Comparison of ENCODE assay signal across 26 cellular contexts in the genomic region with DNA sequence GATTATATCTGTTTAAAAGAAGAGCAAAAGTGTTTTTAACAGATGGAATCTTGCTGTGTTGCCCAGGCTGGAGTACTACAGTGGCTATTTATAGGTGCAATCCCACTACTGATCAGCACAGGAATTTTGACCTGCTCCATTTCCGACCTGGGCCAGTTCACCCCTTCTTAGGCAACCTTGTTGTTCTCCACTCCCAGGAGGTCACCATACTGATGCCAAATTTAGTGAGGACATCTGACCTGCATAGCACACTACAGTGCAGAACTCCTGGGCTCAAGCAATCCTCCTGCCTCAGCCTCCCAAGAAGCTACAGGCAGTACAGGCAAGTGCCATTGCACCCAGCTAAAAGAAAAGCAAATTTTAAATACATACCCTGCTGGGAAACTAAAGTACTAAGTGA. TPM values are rescaled to one million over a fixed set of nuclear protein-coding genes. Genes with fewer than 3 reads are reported as not detected.
A peak's percentile ranks its signal among the peaks of the same experiment; 100 is the strongest.
DNase-seq lines count a peak whose midpoint lies in the region; ATAC-seq and TF ChIP-seq lines count a peak whose summit lies in the region.
"Had no signal": no experiment of that assay in that cellular context is flagged by ENCODE, and none has a peak within 500 bp of the region (broad histone marks: within the 10 kb centered on the region; RNA-seq: fewer than 3 reads in every experiment).

No MANE protein-coding gene starts in this region.

- peaks cover 100% of the 10 kb centered on the region for H3K36me3 Mint-ChIP-seq in activated T-cell treated with anti-CD3 and anti-CD28 coated beads, Interleukin-2, amount 50 U/mL, for 24 hours (ENCODE audit: low read depth)
- H3K36me3 Mint-ChIP-seq in CD4-positive, CD25-positive, alpha-beta regulatory T cell = peaks cover 64% of the 10 kb centered on the region
- peaks cover 8% of the 10 kb centered on the region for H3K36me3 Mint-ChIP-seq in glutamatergic neuron (ENCODE audit: unreplicated experiment)

- H3K4me1 Mint-ChIP-seq in activated T-cell treated with anti-CD3 and anti-CD28 coated beads, Interleukin-2, amount 50 U/mL, for 24 hours (ENCODE audit: low read depth) = peaks cover 60% of the 10 kb centered on the region
- peaks cover 9 to 42% (median 34%) of the 10 kb centered on the region in 4 donors for H3K4me1 Mint-ChIP-seq in CD4-positive, CD25-positive, alpha-beta regulatory T cell
- peaks cover 5% of the 10 kb centered on the region for H3K4me1 Mint-ChIP-seq in glutamatergic neuron (ENCODE audit: low read depth, unreplicated experiment)

- WGBS in psoas muscle, 3 donors = 24 to 50% (median 50%) methylated on average over 1 of the region's 1 CpG

- no peaks in the 10 kb centered on the region for H3K9me3 ChIP-seq in CD4-positive, CD25-positive, alpha-beta regulatory T cell (ENCODE audit: control insufficient read depth in 2 of 2, low read length in 2 of 2)
- H3K9me3 ChIP-seq in psoas muscle = no peaks in the 10 kb centered on the region
- H3K9me3 ChIP-seq: A549, BE2C, HAP-1 had no signal

- H3K27ac Mint-ChIP-seq in activated T-cell treated with anti-CD3 and anti-CD28 coated beads, Interleukin-2, amount 50 U/mL, for 24 hours = peak overlapping the region; percentile 40
- peak overlapping the region; percentile 15 to 75 (median 42) for H3K27ac Mint-ChIP-seq in CD4-positive, CD25-positive, alpha-beta regulatory T cell
- no peak overlapping the region for H3K27ac Mint-ChIP-seq in glutamatergic neuron (ENCODE audit: unreplicated experiment)
- H3K27ac Mint-ChIP-seq: HFFc6 had no signal

- TF ChIP-seq CTCF in psoas muscle (IDR thresholded peaks at IDR 0.05) = no peak
- no peak for TF ChIP-seq CTCF in glutamatergic neuron (IDR thresholded peaks at IDR 0.05; ENCODE audit: partially characterized antibody, unreplicated experiment)

- peaks cover 88% of the 10 kb centered on the region for H3K36me3 ChIP-seq in CD4-positive, CD25-positive, alpha-beta regulatory T cell (ENCODE audit: control insufficient read depth, insufficient read depth, low read length)
- peaks cover 21 to 90% of the 10 kb centered on the region in 2 donors for H3K36me3 ChIP-seq in psoas muscle (ENCODE audit: insufficient read depth in 1 of 2, low read depth in 1 of 2)

- no peak for ATAC-seq in CD4-positive, CD25-positive, alpha-beta regulatory T cell (ENCODE audit: low read depth in 2 of 2)
- peak; percentile 60 for ATAC-seq in left lobe of liver
- peak; percentile 20 to 66 (median 32) for ATAC-seq in psoas muscle
- no peak for ATAC-seq in GM21381 (IDR thresholded peaks at IDR 0.05; ENCODE audit: unreplicated experiment)
- no peak for ATAC-seq in HG03469 (IDR thresholded peaks at IDR 0.05; ENCODE audit: unreplicated experiment)
- ATAC-seq: A549 had no signal

- H3K27ac ChIP-seq in CD4-positive, CD25-positive, alpha-beta regulatory T cell (ENCODE audit: insufficient read depth, low read length, poor library complexity, severe bottlenecking) = no peak overlapping the region
- peak overlapping the region; percentile 31 for H3K27ac ChIP-seq in psoas muscle
- H3K27ac ChIP-seq: A549; BLaER1 treated with 17β-estradiol and CSF1 and Interleukin-3, amounts not matched to agents 10 nM and 100 nM had no signal

- no peaks in the 10 kb centered on the region for H3K27me3 Mint-ChIP-seq in activated T-cell treated with anti-CD3 and anti-CD28 coated beads, Interleukin-2, amount 50 U/mL, for 24 hours
- H3K27me3 Mint-ChIP-seq in CD4-positive, CD25-positive, alpha-beta regulatory T cell = no peaks in the 10 kb centered on the region
- H3K27me3 Mint-ChIP-seq in glutamatergic neuron (ENCODE audit: unreplicated experiment) = peaks cover 2% of the 10 kb centered on the region
- H3K27me3 Mint-ChIP-seq: CD4-positive, alpha-beta memory T cell had no signal

- H3K27me3 ChIP-seq in CD4-positive, CD25-positive, alpha-beta regulatory T cell (ENCODE audit: control insufficient read depth, insufficient read depth, low read length) = no peaks in the 10 kb centered on the region
- H3K27me3 ChIP-seq in psoas muscle (ENCODE audit: insufficient read depth in 3 of 3, low read length in 2 of 3) = no peaks in the 10 kb centered on the region
- H3K27me3 ChIP-seq: BE2C; BLaER1 treated with 17β-estradiol and CSF1 and Interleukin-3, amounts not matched to agents 10 nM and 100 nM had no signal

- no peak overlapping the region for H3K4me3 Mint-ChIP-seq in activated T-cell treated with anti-CD3 and anti-CD28 coated beads, Interleukin-2, amount 50 U/mL, for 24 hours
- no peak overlapping the region for H3K4me3 Mint-ChIP-seq in CD4-positive, CD25-positive, alpha-beta regulatory T cell
- H3K4me3 Mint-ChIP-seq in glutamatergic neuron (ENCODE audit: unreplicated experiment) = no peak overlapping the region
- H3K4me3 Mint-ChIP-seq: CD14-positive monocyte; CD4-positive, alpha-beta memory T cell; HFFc6 had no signal

- intact Hi-C loops in psoas muscle (cut with DNase I) = no loop called here

- no peak overlapping the region for H3K4me3 ChIP-seq in CD4-positive, CD25-positive, alpha-beta regulatory T cell (ENCODE audit: low read depth, low read length)
- no peak overlapping the region for H3K4me3 ChIP-seq in psoas muscle
- H3K4me3 ChIP-seq: A549; BLaER1 treated with 17β-estradiol and CSF1 and Interleukin-3, amounts not matched to agents 10 nM and 100 nM; HAP-1 had no signal

- peaks cover 4% of the 10 kb centered on the region for H3K4me1 ChIP-seq in CD4-positive, CD25-positive, alpha-beta regulatory T cell (ENCODE audit: control insufficient read depth, insufficient read depth, low read length, poor library complexity, severe bottlenecking)
- peaks cover 4% of the 10 kb centered on the region for H3K4me1 ChIP-seq in psoas muscle
- H3K4me1 ChIP-seq: A549, BE2C, HAP-1 had no signal

- DNase-seq in activated T-cell treated with anti-CD3 and anti-CD28 coated beads, Interleukin-2, amount 50 U/mL, for 24 hours = no peak
- DNase-seq in activated T-cell treated with anti-CD3 and anti-CD28 coated beads for 4 hours = no peak
- no peak for DNase-seq in CD4-positive, CD25-positive, alpha-beta regulatory T cell
- no peak for DNase-seq in left lobe of liver (ENCODE audit: low spot score)
- DNase-seq in psoas muscle = no peak
- no peak for DNase-seq in glutamatergic neuron
- DNase-seq: 8988T; ACHN; AML-193; BE2C; Calu3; CD4-positive, alpha-beta memory T cell; COR-L47; DMS53; DMS79 treated with DMSO at 0.1 percent for 48 hours; GF-D8; GOT3; HFFc6 had no signal

- no peaks in the 10 kb centered on the region for H3K9me3 Mint-ChIP-seq in activated T-cell treated with anti-CD3 and anti-CD28 coated beads, Interleukin-2, amount 50 U/mL, for 24 hours
- peaks cover 0 to 2% (median 0%) of the 10 kb centered on the region in 7 donors for H3K9me3 Mint-ChIP-seq in CD4-positive, CD25-positive, alpha-beta regulatory T cell
- peaks cover 3% of the 10 kb centered on the region for H3K9me3 Mint-ChIP-seq in glutamatergic neuron (ENCODE audit: unreplicated experiment)
- H3K9me3 Mint-ChIP-seq: CD4-positive, alpha-beta memory T cell; HFFc6 had no signal

RNA-seq across cellular contexts. Expression of gene NUP210L, which starts 11.3 kb away (rescaled TPM):
- 0.10 TPM for total RNA-seq in CD4-positive, CD25-positive, alpha-beta regulatory T cell
- polyA plus RNA-seq in CD4-positive, CD25-positive, alpha-beta regulatory T cell = under 1 TPM in 2 of 4 donors, not detected in 2; 0.02 to 0.17 TPM
- 0.10 TPM for total RNA-seq in left lobe of liver
- 1 to 10 TPM in 1 of 4 donors, under 1 TPM in 3; 0.05 to 3.0 (median 0.26) TPM for total RNA-seq in psoas muscle
- polyA plus RNA-seq in psoas muscle = under 1 TPM in 1 of 3 donors, not detected in 2; 0.01 TPM
- total RNA-seq in glutamatergic neuron (ENCODE audit: unreplicated experiment) = 0.10 TPM
- total RNA-seq: Daoy, G401, HFFc6 had no signal
- polyA plus RNA-seq: A549, CD14-positive monocyte had no signal

RNA-seq across cellular contexts. Expression of gene TPM3, which starts 25.7 kb away (rescaled TPM):
- 412 TPM for total RNA-seq in CD4-positive, CD25-positive, alpha-beta regulatory T cell
- 1,000 to 10,000 TPM in 1 of 4 donors, 100 to 1,000 TPM in 3; 780 to 1,027 (median 844) TPM for polyA plus RNA-seq in CD4-positive, CD25-positive, alpha-beta regulatory T cell
- 92.7 TPM for total RNA-seq in left lobe of liver
- 1,000 to 10,000 TPM; 2,192 to 3,898 (median 3,031) TPM for total RNA-seq in psoas muscle
- polyA plus RNA-seq in psoas muscle = 1,000 to 10,000 TPM; 1,778 to 2,728 (median 2,516) TPM
- 392 TPM for total RNA-seq in glutamatergic neuron (ENCODE audit: unreplicated experiment)

RNA-seq across cellular contexts. Expression of gene CFAP141, which starts 39.9 kb away (rescaled TPM):
- total RNA-seq in CD4-positive, CD25-positive, alpha-beta regulatory T cell = not detected
- polyA plus RNA-seq in CD4-positive, CD25-positive, alpha-beta regulatory T cell = not detected
- total RNA-seq in left lobe of liver (not detected), psoas muscle (not detected), glutamatergic neuron (ENCODE audit: unreplicated experiment) (not detected)
- polyA plus RNA-seq in psoas muscle = not detected
- total RNA-seq: Calu3; CD4-positive, alpha-beta memory T cell; Daoy; G401; HFFc6 had no signal
- polyA plus RNA-seq: A549; CD14-positive monocyte; CD4-positive, alpha-beta memory T cell had no signal

RNA-seq across cellular contexts. Expression of gene UBAP2L, which starts 54.5 kb away (rescaled TPM):
- total RNA-seq in CD4-positive, CD25-positive, alpha-beta regulatory T cell = 194 TPM
- polyA plus RNA-seq in CD4-positive, CD25-positive, alpha-beta regulatory T cell = 10 to 100 TPM; 40.8 to 53.0 (median 46.0) TPM
- total RNA-seq in left lobe of liver (38.0 TPM), psoas muscle (100 to 1,000 TPM in 1 of 4 donors, 10 to 100 TPM in 3; 83.9 to 121 (median 87.5) TPM), glutamatergic neuron (ENCODE audit: unreplicated experiment) (259 TPM)
- polyA plus RNA-seq in psoas muscle = 10 to 100 TPM; 45.8 to 92.0 (median 81.9) TPM

Comparison
In these comparisons a context has a peak if more than half of its experiments do, and no peak if none do; other contexts are left out.
1. ATAC-seq: peak in left lobe of liver (single experiment) and psoas muscle (4 of 4); none in CD4-positive, CD25-positive, alpha-beta regulatory T cell (0 of 2), GM21381 (single experiment) and HG03469 (single experiment).